ENCODE assay signal across 20 cellular contexts in genomic region chr3:59443618-59444292, GRCh38.
DNase-seq lines count a peak whose midpoint lies in the region; ATAC-seq, FAIRE-seq and TF ChIP-seq lines count a peak whose summit lies in the region.
"Had no signal": no experiment of that assay in that cellular context is flagged by ENCODE, and none has a peak within 500 bp of the region (broad histone marks: within the 10 kb centered on the region; RNA-seq: fewer than 3 reads in every experiment).

No MANE protein-coding gene starts in this region.

- peak overlapping the region; percentile 81 for H3K27ac ChIP-seq in CD4-positive, CD25-positive, alpha-beta regulatory T cell (ENCODE audit: insufficient read depth, low read length, poor library complexity, severe bottlenecking)
- no peak overlapping the region for H3K27ac ChIP-seq in thyroid gland
- H3K27ac ChIP-seq: SJCRH30 had no signal

- ATAC-seq in CD4-positive, CD25-positive, alpha-beta regulatory T cell (ENCODE audit: low read depth in 2 of 2) = peak; percentile 32 to 57
- ATAC-seq in T-cell (replicated peaks in 1 of 4) = peak in 3 of 4 experiments; percentile 53 to 70 (median 56)
- peak; percentile 41 for ATAC-seq in central memory CD8-positive, alpha-beta T cell (replicated peaks; ENCODE audit: extremely low read depth, poor library complexity, severe bottlenecking)
- ATAC-seq in HG03520 (IDR thresholded peaks at IDR 0.05; ENCODE audit: unreplicated experiment) = no peak
- ATAC-seq: HepG2 had no signal

- H3K9me3 ChIP-seq in CD4-positive, CD25-positive, alpha-beta regulatory T cell (ENCODE audit: control insufficient read depth in 2 of 2, low read length in 2 of 2) = no peaks in the 10 kb centered on the region
- H3K9me3 ChIP-seq in thyroid gland = no peaks in the 10 kb centered on the region
- H3K9me3 ChIP-seq: SJCRH30 had no signal

- no peak for TF ChIP-seq CTCF in thyroid gland (IDR thresholded peaks at IDR 0.05)

- no peak for TF ChIP-seq POLR2A in GM12892 (IDR thresholded peaks at IDR 0.05; ENCODE audit: low read depth, low read length)
- no peak for TF ChIP-seq POLR2A in thyroid gland (IDR thresholded peaks at IDR 0.05)

- peaks cover 35% of the 10 kb centered on the region for H3K4me1 ChIP-seq in CD4-positive, CD25-positive, alpha-beta regulatory T cell (ENCODE audit: control insufficient read depth, insufficient read depth, low read length, poor library complexity, severe bottlenecking)
- no peaks in the 10 kb centered on the region for H3K4me1 ChIP-seq in thyroid gland
- H3K4me1 ChIP-seq: SJCRH30 had no signal

- POLR2A ChIA-PET in T-cell (lab: Charles Lee) = interaction anchor here in 1 of 2 donors (0.7 kb wide), 1 partner anchor 29 kb away, joined by 3 read pairs; no protein-coding TSS in a partner anchor

- 85 to 88% methylated on average over 6 of the region's 6 CpGs for WGBS in thyroid gland, 2 donors

- peak in 1 of 3 donors; percentile 52 for DNase-seq in CD4-positive, CD25-positive, alpha-beta regulatory T cell
- DNase-seq in GM12892 (ENCODE audit: insufficient read length) (no peak), T-cell (no peak), cerebellum (ENCODE audit: low spot score) (no peak), NCI-H2029 treated with DMSO at 0.1 percent for 48 hours (lab: John Stamatoyannopoulos, UW) (no peak), thyroid gland (no peak)
- no peak for DNase-seq in central memory CD8-positive, alpha-beta T cell (ENCODE audit: low spot score in 2 of 2)
- DNase-seq: cerebellar nuclear complex, DMS153, foreskin melanocyte, NCI-H2029, NCI-H524 treated with DMSO at 0.1 percent for 48 hours, nephron progenitor cell, OCI-M1, retina, SJCRH30 had no signal

- H3K4me1 Mint-ChIP-seq in CD4-positive, CD25-positive, alpha-beta regulatory T cell = peaks cover 21 to 65% (median 47%) of the 10 kb centered on the region in 4 donors
- H3K4me1 Mint-ChIP-seq in T-cell = peaks cover 53 to 70% (median 63%) of the 10 kb centered on the region in 3 donors
- peaks cover 39% of the 10 kb centered on the region for H3K4me1 Mint-ChIP-seq in central memory CD8-positive, alpha-beta T cell

- CTCF ChIA-PET in T-cell (lab: Charles Lee) = interaction anchor here in 1 of 2 donors (0.6 kb wide), 1 partner anchor 221 kb away, joined by 3 read pairs; no protein-coding TSS in a partner anchor

- intact Hi-C loops in thyroid gland (cut with DNase I) = no loop called here

- peak overlapping the region; percentile 56 to 86 (median 79) for H3K4me3 Mint-ChIP-seq in CD4-positive, CD25-positive, alpha-beta regulatory T cell
- H3K4me3 Mint-ChIP-seq in T-cell = peak overlapping the region; percentile 64 to 74 (median 69)
- H3K4me3 Mint-ChIP-seq in central memory CD8-positive, alpha-beta T cell = peak overlapping the region; percentile 73
- H3K4me3 Mint-ChIP-seq: nephron progenitor cell had no signal

- no peaks in the 10 kb centered on the region for H3K36me3 ChIP-seq in CD4-positive, CD25-positive, alpha-beta regulatory T cell (ENCODE audit: control insufficient read depth, insufficient read depth, low read length)
- no peaks in the 10 kb centered on the region for H3K36me3 ChIP-seq in thyroid gland
- H3K36me3 ChIP-seq: SJCRH30 had no signal

- H3K4me3 ChIP-seq in CD4-positive, CD25-positive, alpha-beta regulatory T cell (ENCODE audit: low read depth, low read length) = peak overlapping the region; percentile 67
- H3K4me3 ChIP-seq in thyroid gland (replicated peaks in 1 of 3) = no peak overlapping the region
- H3K4me3 ChIP-seq: lung, SJCRH30 had no signal

- H3K27ac Mint-ChIP-seq in CD4-positive, CD25-positive, alpha-beta regulatory T cell = peak overlapping the region; percentile 96 to 98 (median 96)
- H3K27ac Mint-ChIP-seq in T-cell = peak overlapping the region; percentile 95
- H3K27ac Mint-ChIP-seq in central memory CD8-positive, alpha-beta T cell (ENCODE audit: low read depth) = peak overlapping the region; percentile 98
- H3K27ac Mint-ChIP-seq: nephron progenitor cell had no signal

- H3K9me3 Mint-ChIP-seq in CD4-positive, CD25-positive, alpha-beta regulatory T cell = peaks cover 0 to 3% (median 0%) of the 10 kb centered on the region in 7 donors
- H3K9me3 Mint-ChIP-seq in T-cell = peaks cover 0 to 5% (median 0%) of the 10 kb centered on the region in 3 donors
- H3K9me3 Mint-ChIP-seq in central memory CD8-positive, alpha-beta T cell = no peaks in the 10 kb centered on the region
- H3K9me3 Mint-ChIP-seq: nephron progenitor cell had no signal

- no peaks in the 10 kb centered on the region for H3K27me3 Mint-ChIP-seq in CD4-positive, CD25-positive, alpha-beta regulatory T cell
- no peaks in the 10 kb centered on the region for H3K27me3 Mint-ChIP-seq in T-cell
- H3K27me3 Mint-ChIP-seq in central memory CD8-positive, alpha-beta T cell = no peaks in the 10 kb centered on the region

- peak; percentile 30 for FAIRE-seq in GM12892 (lab: Jason Lieb, UNC)
- FAIRE-seq: H54, HepG2 had no signal

- H3K36me3 Mint-ChIP-seq in CD4-positive, CD25-positive, alpha-beta regulatory T cell = no peaks in the 10 kb centered on the region
- no peaks in the 10 kb centered on the region for H3K36me3 Mint-ChIP-seq in T-cell
- H3K36me3 Mint-ChIP-seq in central memory CD8-positive, alpha-beta T cell (ENCODE audit: insufficient read depth) = peaks cover 5% of the 10 kb centered on the region

- no peaks in the 10 kb centered on the region for H3K27me3 ChIP-seq in CD4-positive, CD25-positive, alpha-beta regulatory T cell (ENCODE audit: control insufficient read depth, insufficient read depth, low read length)
- no peaks in the 10 kb centered on the region for H3K27me3 ChIP-seq in thyroid gland
- H3K27me3 ChIP-seq: SJCRH30 had no signal
